ENCODE assay signal across 22 cellular contexts in genomic region chr7:17745588-17745987, GRCh38.
DNase-seq lines count a peak whose midpoint lies in the region; ATAC-seq, FAIRE-seq and TF ChIP-seq lines count a peak whose summit lies in the region.
"Had no signal": no experiment of that assay in that cellular context is flagged by ENCODE, and none has a peak within 500 bp of the region (broad histone marks: within the 10 kb centered on the region; RNA-seq: fewer than 3 reads in every experiment).

No MANE protein-coding gene starts in this region.

- H2BK20ac ChIP-seq in H9 (ENCODE audit: low read depth, low read length, poor library complexity, severe bottlenecking) = no peak overlapping the region

- H3K36me3 ChIP-seq in small intestine (ENCODE audit: control insufficient read depth in 2 of 2, insufficient read depth in 2 of 2, low read length in 2 of 2) = no peaks in the 10 kb centered on the region
- H3K36me3 ChIP-seq: heart right ventricle, SJCRH30, stomach had no signal

- H4K91ac ChIP-seq in H9 (ENCODE audit: insufficient read length, low read depth, low read length) = no peak overlapping the region

- TF ChIP-seq CTCF in H9 (conservative IDR thresholded peaks at IDR 0.05) (no peak), WTC11 (IDR thresholded peaks at IDR 0.05) (no peak)

- no peak overlapping the region for H3K9ac ChIP-seq in H9 (ENCODE audit: extremely low read depth, insufficient read length, low read length)
- H3K9ac ChIP-seq: GM23248 had no signal

- H3K4ac ChIP-seq in H9 (ENCODE audit: low read depth, low read length) = no peak overlapping the region

- H3T11ph ChIP-seq in H9 (ENCODE audit: low read length) = no peak overlapping the region

- H3K4me3 Mint-ChIP-seq in H9 (no peak overlapping the region), WTC11 (no peak overlapping the region)
- H3K4me3 Mint-ChIP-seq: activated naive CD8-positive, alpha-beta T cell had no signal

- H3K4me1 Mint-ChIP-seq in H9 = peaks cover 16 to 18% of the 10 kb centered on the region in 2 experiments
- H3K4me1 Mint-ChIP-seq in WTC11 = peaks cover 24% of the 10 kb centered on the region

- DNase-seq in H9 (no peak), WTC11 (ENCODE audit: low spot score) (no peak), hypothalamus (lab: John Stamatoyannopoulos, UW) (no peak), small intestine (no peak)
- DNase-seq: activated CD4-positive, CD25-positive, alpha-beta regulatory T cell treated with anti-CD3 and anti-CD28 coated beads, Interleukin-2, amount 50 U/mL, for 72 hours; activated CD8-positive, alpha-beta memory T cell treated with anti-CD3 and anti-CD28 coated beads for 24 hours; GM23248; heart right ventricle; left ventricle myocardium superior; mucosa of descending colon; NCI-H1436 treated with DMSO at 0.1 percent for 48 hours; NCI-H774; SJCRH30; stimulated activated CD4-positive, alpha-beta T cell treated with anti-CD3 and anti-CD28 coated beads, Interleukin-2, amount 100 ng/mL, for 48 hours; stomach; trophoblast cell had no signal

- CTCF ChIA-PET in WTC11 (lab: Charles Lee) = interaction anchor here (1.1 to 1.7 kb wide), 2 partner anchors 25 to 39 kb away, joined by 4 to 7 read pairs; no protein-coding TSS in a partner anchor

- peak overlapping the region; percentile 25 to 92 (median 55); a peak in 5 of 7 replicates for H3K27ac Mint-ChIP-seq in H9
- H3K27ac Mint-ChIP-seq in WTC11 = no peak overlapping the region; the same call in 1 of the 2 replicates
- H3K27ac Mint-ChIP-seq: activated naive CD8-positive, alpha-beta T cell had no signal

- H3K9me3 Mint-ChIP-seq in H9 (peaks cover 0 to 2% of the 10 kb centered on the region in 2 experiments; a peak in 3 of 5 replicates), WTC11 (peaks cover 12% of the 10 kb centered on the region)

- H2AFZ ChIP-seq in H9 (ENCODE audit: low read length) = no peak overlapping the region
- H2AFZ ChIP-seq: GM23248 had no signal

- H4K8ac ChIP-seq in H9 (replicated peaks; ENCODE audit: insufficient read length, low read depth, low read length) = no peak overlapping the region

- H3K18ac ChIP-seq in H9 (ENCODE audit: insufficient read length, low read depth, low read length) = no peak overlapping the region

- H3K27me3 ChIP-seq in H9 (ENCODE audit: insufficient read depth, low read length) = no peaks in the 10 kb centered on the region
- no peaks in the 10 kb centered on the region for H3K27me3 ChIP-seq in small intestine (ENCODE audit: control insufficient read depth in 2 of 2, insufficient read depth in 2 of 2, low read length in 2 of 2)
- H3K27me3 ChIP-seq: heart right ventricle, SJCRH30, stomach had no signal

- H3K27ac ChIP-seq in H9 (ENCODE audit: insufficient read length, low read depth, low read length) (no peak overlapping the region), small intestine (ENCODE audit: low read depth in 1 of 2, low read length in 1 of 2) (no peak overlapping the region)
- H3K27ac ChIP-seq: GM23248, heart right ventricle, SJCRH30, skin epidermis, stomach had no signal

- H3K79me1 ChIP-seq in H9 (ENCODE audit: insufficient read depth, low read depth, low read length, poor library complexity, severe bottlenecking) = no peaks in the 10 kb centered on the region

- no peak overlapping the region for H2BK12ac ChIP-seq in H9 (ENCODE audit: insufficient read length, low read depth, low read length)

- H3K79me2 ChIP-seq in H9 (ENCODE audit: insufficient read depth, low read length) = no peaks in the 10 kb centered on the region

- FAIRE-seq in small intestine (lab: Jason Lieb, UNC) = no peak

- H3K4me2 ChIP-seq in H9 (ENCODE audit: insufficient read depth, insufficient read length, low read length) = no peak overlapping the region

- ATAC-seq in GM18858 (IDR thresholded peaks at IDR 0.05; ENCODE audit: unreplicated experiment) (peak; percentile 75), HG03378 (IDR thresholded peaks at IDR 0.05; ENCODE audit: unreplicated experiment) (peak; percentile 81), WTC11 (0 out of 2 replicates have a peak, but pooled peaks have one; percentile 16), GM19463 (IDR thresholded peaks at IDR 0.05; ENCODE audit: unreplicated experiment) (no peak), HG02588 (IDR thresholded peaks at IDR 0.05; ENCODE audit: unreplicated experiment) (no peak)
- ATAC-seq: heart right ventricle, left ventricle myocardium superior, mucosa of descending colon had no signal

- no peak overlapping the region for H2AK5ac ChIP-seq in H9 (ENCODE audit: insufficient read length, low read length)

- peaks cover 2 to 13% (median 3%) of the 10 kb centered on the region in 3 experiments; a peak in 3 of 7 replicates for H3K36me3 Mint-ChIP-seq in H9 (ENCODE audit: insufficient read depth in 1 of 3, low read depth in 3 of 3)
- H3K36me3 Mint-ChIP-seq in WTC11 = no peaks in the 10 kb centered on the region
- H3K36me3 Mint-ChIP-seq: activated naive CD8-positive, alpha-beta T cell had no signal

- H3K4me1 ChIP-seq in H9 (ENCODE audit: insufficient read depth, low read length) = peaks cover 2% of the 10 kb centered on the region; the same call in 1 of the 2 replicates
- no peaks in the 10 kb centered on the region for H3K4me1 ChIP-seq in small intestine (ENCODE audit: control insufficient read depth in 2 of 2, insufficient read depth in 1 of 2, low read depth in 1 of 2, low read length in 1 of 2)
- H3K4me1 ChIP-seq: heart right ventricle, SJCRH30, stomach had no signal

- no peaks in the 10 kb centered on the region for H3K23me2 ChIP-seq in H9 (ENCODE audit: insufficient read length, low read depth, low read length, poor library complexity, severe bottlenecking)

- H3K27me3 Mint-ChIP-seq in H9 (ENCODE audit: low read depth) (no peaks in the 10 kb centered on the region), WTC11 (ENCODE audit: low read depth) (no peaks in the 10 kb centered on the region)
- H3K27me3 Mint-ChIP-seq: activated naive CD8-positive, alpha-beta T cell had no signal

- H2BK5ac ChIP-seq in H9 (ENCODE audit: insufficient read length, low read length) = no peak overlapping the region

- POLR2A ChIA-PET in WTC11 (lab: Charles Lee) = no interaction called here

- H3K4me3 ChIP-seq in small intestine (ENCODE audit: low read depth in 1 of 2, low read length in 2 of 2) = no peak overlapping the region
- H3K4me3 ChIP-seq: GM23248, heart right ventricle, mucosa of descending colon, SJCRH30, skin epidermis, stomach had no signal

- H2BK15ac ChIP-seq in H9 (ENCODE audit: low read depth, low read length) = no peak overlapping the region

- no peak overlapping the region for H3K14ac ChIP-seq in H9 (ENCODE audit: insufficient read depth, low read length)

- H4K20me1 ChIP-seq in H9 (ENCODE audit: control insufficient read depth, insufficient read depth, insufficient read length) = no peaks in the 10 kb centered on the region

- H3K23ac ChIP-seq in H9 (ENCODE audit: insufficient read length, low read depth, low read length) = no peak overlapping the region

- no peaks in the 10 kb centered on the region for H3K9me3 ChIP-seq in H9 (ENCODE audit: control insufficient read depth, low read depth, low read length)
- no peaks in the 10 kb centered on the region for H3K9me3 ChIP-seq in small intestine (ENCODE audit: control insufficient read depth, low read depth)
- H3K9me3 ChIP-seq: heart right ventricle, mucosa of descending colon, SJCRH30, stomach had no signal

- no peak overlapping the region for H4K5ac ChIP-seq in H9 (ENCODE audit: insufficient read length, low read depth, low read length)

- no peak overlapping the region for H2BK120ac ChIP-seq in H9 (ENCODE audit: low read depth, low read length, poor library complexity, severe bottlenecking)

- no peak overlapping the region for H3K56ac ChIP-seq in H9 (ENCODE audit: insufficient read length, low read depth, low read length)

TF ChIP-seq in WTC11, 78 proteins besides CTCF, POLR2A, EP300 and RAD21:
- no peak for TF ChIP-seq MYBL2 (CRISPR knock-in tag; IDR thresholded peaks at IDR 0.05)
- no peak for TF ChIP-seq ATF2 (CRISPR knock-in tag; IDR thresholded peaks at IDR 0.05; ENCODE audit: borderline replicate concordance, low read depth)
- no peak for TF ChIP-seq NR3C1 (CRISPR knock-in tag; conservative IDR thresholded peaks at IDR 0.05; ENCODE audit: low read depth)
- TF ChIP-seq E2F5 (CRISPR knock-in tag; IDR thresholded peaks at IDR 0.05) = no peak
- TF ChIP-seq ZNF317 (CRISPR knock-in tag; IDR thresholded peaks at IDR 0.05; ENCODE audit: borderline replicate concordance, low read depth) = no peak
- no peak for TF ChIP-seq ZMAT4 (CRISPR knock-in tag; IDR thresholded peaks at IDR 0.05)

Comparison
In these comparisons a context has a peak if more than half of its experiments do, and no peak if none do; other contexts are left out.
1. ATAC-seq: peak in GM18858 (single experiment), HG03378 (single experiment) and WTC11 (single experiment); none in GM19463 (single experiment) and HG02588 (single experiment).